In genomic region chr17:46194393-46195216, GRCh38 we compare ENCODE assay signal across 8 cellular contexts. TPM values are rescaled to one million over a fixed set of nuclear protein-coding genes. Genes with fewer than 3 reads are reported as not detected.
A peak's percentile ranks its signal among the peaks of the same experiment; 100 is the strongest.
DNase-seq lines count a peak whose midpoint lies in the region; ATAC-seq and TF ChIP-seq lines count a peak whose summit lies in the region.

No MANE protein-coding gene starts in this region.

- H3K27me3 ChIP-seq in layer of hippocampus (ENCODE audit: control insufficient read depth, insufficient read depth, low read length): no peaks in the 10 kb centered on the region

- DNase-seq in DMS 273 (lab: John Stamatoyannopoulos, UW; ENCODE audit: unreplicated experiment) (peak; percentile 89), HT-29 (ENCODE audit: low spot score) (peak; percentile 66), SHP77 (lab: John Stamatoyannopoulos, UW) (peak; percentile 49 to 60), astrocyte of the spinal cord (ENCODE audit: low read depth, low spot score) (peak; percentile 50)

- no peaks in the 10 kb centered on the region for H3K27me3 Mint-ChIP-seq in stimulated activated memory B cell treated with anti-CD40 and anti-IgM and Interleukin-4, amounts not matched to agents 10 μg/mL and 1 μg/mL and 100 μg/mL, for 72 hours

- in situ Hi-C loops in astrocyte of the spinal cord (cut with HindIII; ENCODE audit: low sequenced_read_pairs): no loop called here

- no peaks in the 10 kb centered on the region for H3K9me3 Mint-ChIP-seq in stimulated activated memory B cell treated with anti-CD40 and anti-IgM and Interleukin-4, amounts not matched to agents 10 μg/mL and 1 μg/mL and 100 μg/mL, for 72 hours

- H3K27ac Mint-ChIP-seq in stimulated activated memory B cell treated with anti-CD40 and anti-IgM and Interleukin-4, amounts not matched to agents 10 μg/mL and 1 μg/mL and 100 μg/mL, for 72 hours: peak overlapping the region; percentile 97

- peaks cover 31% of the 10 kb centered on the region for H3K4me1 Mint-ChIP-seq in stimulated activated memory B cell treated with anti-CD40 and anti-IgM and Interleukin-4, amounts not matched to agents 10 μg/mL and 1 μg/mL and 100 μg/mL, for 72 hours

- H3K4me3 Mint-ChIP-seq in stimulated activated memory B cell treated with anti-CD40 and anti-IgM and Interleukin-4, amounts not matched to agents 10 μg/mL and 1 μg/mL and 100 μg/mL, for 72 hours: peak overlapping the region; percentile 85

- H3K4me3 ChIP-seq in astrocyte of the spinal cord (ENCODE audit: low read depth, low read length): peak overlapping the region; percentile 71

- peaks cover 10% of the 10 kb centered on the region for H3K36me3 Mint-ChIP-seq in stimulated activated memory B cell treated with anti-CD40 and anti-IgM and Interleukin-4, amounts not matched to agents 10 μg/mL and 1 μg/mL and 100 μg/mL, for 72 hours

- ATAC-seq in stimulated activated memory B cell treated with anti-CD40 and anti-IgM and Interleukin-4, amounts not matched to agents 10 μg/mL and 1 μg/mL and 100 μg/mL, for 72 hours: no peak
- ATAC-seq in GM21717 (IDR thresholded peaks at IDR 0.05; ENCODE audit: unreplicated experiment) (no peak), GM19463 (IDR thresholded peaks at IDR 0.05; ENCODE audit: unreplicated experiment) (no peak)

- H3K27ac ChIP-seq in layer of hippocampus (ENCODE audit: low read depth, low read length): peak overlapping the region; percentile 99

- TF ChIP-seq CTCF in astrocyte of the spinal cord (IDR thresholded peaks at IDR 0.05; ENCODE audit: low read depth, low read length): peak; percentile 63

RNA-seq across cellular contexts. Expression of gene KANSL1, which starts 1.4 kb away (rescaled TPM):
- total RNA-seq in HT-29 (2014; rRNA removed; shearing (Covaris generic)): 32.4 and 37.4 TPM in 2 replicates
